18 cellular contexts compared by ENCODE assay signal in the genomic region with DNA sequence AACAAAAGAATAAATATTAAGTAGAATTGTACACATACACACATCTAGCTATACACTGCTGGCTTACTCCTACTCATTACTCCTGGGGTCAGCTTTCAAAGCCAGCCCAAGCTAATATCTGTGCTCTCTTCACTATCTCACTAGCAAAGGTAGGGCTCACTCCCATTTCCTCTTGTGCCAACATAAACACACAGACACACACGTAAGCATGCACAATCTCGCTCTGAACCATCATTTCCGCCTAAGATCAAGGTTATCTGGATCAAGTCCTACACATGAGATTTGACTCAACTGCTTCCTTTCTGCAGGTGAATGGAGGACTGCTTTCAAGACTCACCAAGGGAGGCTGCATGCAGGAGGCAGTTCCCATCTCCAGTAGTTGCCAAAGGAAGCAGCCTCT. TPM values are rescaled to one million over a fixed set of nuclear protein-coding genes. Genes with fewer than 3 reads are reported as not detected.
A peak's percentile ranks its signal among the peaks of the same experiment; 100 is the strongest.
DNase-seq lines count a peak whose midpoint lies in the region; ATAC-seq, FAIRE-seq and TF ChIP-seq lines count a peak whose summit lies in the region.
"Had no signal": no experiment of that assay in that cellular context is flagged by ENCODE, and none has a peak within 500 bp of the region (broad histone marks: within the 10 kb centered on the region; RNA-seq: fewer than 3 reads in every experiment).

No MANE protein-coding gene starts in this region.

- no peaks in the 10 kb centered on the region for H3K9me3 ChIP-seq in T-helper 17 cell (ENCODE audit: control insufficient read depth, low read length, poor library complexity, severe bottlenecking)
- H3K9me3 ChIP-seq in pancreas = no peaks in the 10 kb centered on the region
- H3K9me3 ChIP-seq in thyroid gland = no peaks in the 10 kb centered on the region

- H3K4me3 ChIP-seq in epithelial cell of esophagus (ENCODE audit: low read length) (no peak overlapping the region), pancreas (no peak overlapping the region), thyroid gland (replicated peaks in 1 of 3) (no peak overlapping the region)

- peaks cover 9 to 22% of the 10 kb centered on the region in 2 donors for H3K36me3 Mint-ChIP-seq in activated naive CD4-positive, alpha-beta T cell treated with anti-CD3 and anti-CD28 coated beads, Interleukin-2, amount 50 U/mL, for 72 hours
- H3K36me3 Mint-ChIP-seq in T-helper 17 cell (ENCODE audit: low read depth) = peaks cover 7% of the 10 kb centered on the region

- TF ChIP-seq POLR2A in thyroid gland (IDR thresholded peaks at IDR 0.05) = no peak

- H3K4me1 ChIP-seq in pancreas = peaks cover 0 to 8% (median 0%) of the 10 kb centered on the region in 3 donors
- H3K4me1 ChIP-seq in thyroid gland = peaks cover 0 to 21% of the 10 kb centered on the region in 2 donors

- peak overlapping the region in 1 of 2 donors; percentile 40 for H3K27ac Mint-ChIP-seq in activated naive CD4-positive, alpha-beta T cell treated with anti-CD3 and anti-CD28 coated beads, Interleukin-2, amount 50 U/mL, for 72 hours
- H3K27ac Mint-ChIP-seq in T-helper 17 cell = peak overlapping the region; percentile 79

- ATAC-seq in activated naive CD4-positive, alpha-beta T cell treated with anti-CD3 and anti-CD28 coated beads, Interleukin-2, amount 50 U/mL, for 72 hours = peak; percentile 22 to 61
- ATAC-seq in T-helper 17 cell (peak; percentile 47), pancreas (peak in 3 of 4 donors; percentile 33 to 34 (median 33))

- TF ChIP-seq CTCF in epithelial cell of esophagus (IDR thresholded peaks at IDR 0.05; ENCODE audit: insufficient read depth, low read depth, low read length, missing control alignments) = no peak
- no peak for TF ChIP-seq CTCF in pancreas (IDR thresholded peaks at IDR 0.05)
- TF ChIP-seq CTCF in thyroid gland (IDR thresholded peaks at IDR 0.05) = no peak

- intact Hi-C loops in pancreas (cut with DNase I) (loop anchor here in 2 of 3 donors (10.0 kb wide), 2 partner anchors 79 to 209 kb away; no protein-coding TSS in a partner anchor), thyroid gland (cut with DNase I) (loop anchor here (10.0 kb wide), 1 partner anchor 49 kb away; a partner anchor contains a TSS)

- no peaks in the 10 kb centered on the region for H3K9me3 Mint-ChIP-seq in activated naive CD4-positive, alpha-beta T cell treated with anti-CD3 and anti-CD28 coated beads, Interleukin-2, amount 50 U/mL, for 72 hours
- H3K9me3 Mint-ChIP-seq: HFFc6 had no signal

- no peaks in the 10 kb centered on the region for H3K27me3 ChIP-seq in pancreas
- H3K27me3 ChIP-seq in thyroid gland = no peaks in the 10 kb centered on the region

- WGBS in pancreas, 2 donors = 48 to 50% methylated on average over 3 of the region's 3 CpGs
- WGBS in thyroid gland, 2 donors = 93 to 98% methylated on average over 3 of the region's 3 CpGs

- H3K4me3 Mint-ChIP-seq in T-helper 17 cell = no peak overlapping the region
- H3K4me3 Mint-ChIP-seq: HFFc6 had no signal

- peaks cover 10% of the 10 kb centered on the region for H3K4me1 Mint-ChIP-seq in T-helper 17 cell

- FAIRE-seq in pancreas (lab: Jason Lieb, UNC) = no peak
- FAIRE-seq: GM19239, H54 had no signal

- peaks cover 0 to 19% (median 1%) of the 10 kb centered on the region in 3 donors for H3K36me3 ChIP-seq in pancreas
- H3K36me3 ChIP-seq in thyroid gland = peaks cover 34 to 39% of the 10 kb centered on the region in 2 donors

- no peak for DNase-seq in activated naive CD4-positive, alpha-beta T cell treated with anti-CD3 and anti-CD28 coated beads, Interleukin-2, amount 50 U/mL, for 72 hours (ENCODE audit: low spot score in 2 of 2)
- DNase-seq in activated naive CD4-positive, alpha-beta T cell (lab: John Stamatoyannopoulos, UW) = no peak
- DNase-seq in T-helper 17 cell (no peak), epithelial cell of esophagus (ENCODE audit: low read depth) (peak; percentile 55), pancreas (no peak), thyroid gland (no peak), NCI-H526 treated with DMSO at 0.1 percent for 48 hours (lab: John Stamatoyannopoulos, UW) (no peak), NCI-H748 (lab: John Stamatoyannopoulos, UW; ENCODE audit: unreplicated experiment) (no peak)
- DNase-seq: AML-193, Calu3, HFFc6, KG1, NCI-H1092, NCI-H146, NCI-H2081, NCI-H510A treated with DMSO at 0.1 percent for 48 hours had no signal

- H3K27me3 Mint-ChIP-seq in T-helper 17 cell = no peaks in the 10 kb centered on the region

- no peak overlapping the region for H3K27ac ChIP-seq in pancreas
- H3K27ac ChIP-seq in thyroid gland = no peak overlapping the region

RNA-seq across cellular contexts. Expression of a gene that starts 28.8 kb away (rescaled TPM):
- total RNA-seq in activated naive CD4-positive, alpha-beta T cell treated with anti-CD3 and anti-CD28 coated beads, Interleukin-2, amount 50 U/mL, for 72 hours = 1 to 10 TPM; 2.3 to 4.5 TPM
- total RNA-seq in T-helper 17 cell (under 1 TPM; 0.35 to 0.73 TPM), pancreas (10 to 100 TPM in 1 of 6 donors, 1 to 10 TPM in 5; 1.7 to 11.8 (median 3.7) TPM), thyroid gland (1 to 10 TPM; 2.0 to 8.6 (median 5.6) TPM)
- 1 to 10 TPM; 4.1 to 4.9 TPM for polyA plus RNA-seq in pancreas

RNA-seq across cellular contexts. Expression of a gene that starts 37.8 kb away (rescaled TPM):
- 10 to 100 TPM; 47.6 to 65.3 TPM for total RNA-seq in activated naive CD4-positive, alpha-beta T cell treated with anti-CD3 and anti-CD28 coated beads, Interleukin-2, amount 50 U/mL, for 72 hours
- total RNA-seq in T-helper 17 cell (10 to 100 TPM; 47.2 to 53.2 TPM), pancreas (10 to 100 TPM; 10.5 to 23.5 (median 19.3) TPM), thyroid gland (10 to 100 TPM; 10.2 to 17.9 (median 12.4) TPM)
- polyA plus RNA-seq in pancreas = 10 to 100 TPM; 15.7 to 24.3 TPM

RNA-seq across cellular contexts. Expression of a gene that starts 45.1 kb away (rescaled TPM):
- total RNA-seq in activated naive CD4-positive, alpha-beta T cell treated with anti-CD3 and anti-CD28 coated beads, Interleukin-2, amount 50 U/mL, for 72 hours = 10 to 100 TPM; 21.7 to 22.8 TPM
- total RNA-seq in T-helper 17 cell (10 to 100 TPM in 1 of 2 donors, 1 to 10 TPM in 1; 5.9 to 10.5 TPM), pancreas (10 to 100 TPM in 3 of 6 donors, 1 to 10 TPM in 3; 8.0 to 16.9 (median 9.9) TPM), thyroid gland (10 to 100 TPM; 15.9 to 39.2 (median 23.2) TPM)
- polyA plus RNA-seq in pancreas = 1 to 10 TPM; 2.6 to 4.0 TPM

RNA-seq across cellular contexts. Expression of a gene that starts 47.8 kb away (rescaled TPM):
- 10 to 100 TPM; 10.9 to 14.6 TPM for total RNA-seq in activated naive CD4-positive, alpha-beta T cell treated with anti-CD3 and anti-CD28 coated beads, Interleukin-2, amount 50 U/mL, for 72 hours
- 1 to 10 TPM; 4.6 to 4.7 TPM for total RNA-seq in T-helper 17 cell
- 1 to 10 TPM in 3 of 6 donors, under 1 TPM in 3; 0.32 to 2.5 (median 0.96) TPM for total RNA-seq in pancreas
- 1 to 10 TPM; 2.3 to 8.3 TPM for polyA plus RNA-seq in pancreas
- total RNA-seq in thyroid gland = 1 to 10 TPM; 3.0 to 5.9 (median 4.0) TPM
